ENCODE assay signal across 1 cellular context in the genomic region with DNA sequence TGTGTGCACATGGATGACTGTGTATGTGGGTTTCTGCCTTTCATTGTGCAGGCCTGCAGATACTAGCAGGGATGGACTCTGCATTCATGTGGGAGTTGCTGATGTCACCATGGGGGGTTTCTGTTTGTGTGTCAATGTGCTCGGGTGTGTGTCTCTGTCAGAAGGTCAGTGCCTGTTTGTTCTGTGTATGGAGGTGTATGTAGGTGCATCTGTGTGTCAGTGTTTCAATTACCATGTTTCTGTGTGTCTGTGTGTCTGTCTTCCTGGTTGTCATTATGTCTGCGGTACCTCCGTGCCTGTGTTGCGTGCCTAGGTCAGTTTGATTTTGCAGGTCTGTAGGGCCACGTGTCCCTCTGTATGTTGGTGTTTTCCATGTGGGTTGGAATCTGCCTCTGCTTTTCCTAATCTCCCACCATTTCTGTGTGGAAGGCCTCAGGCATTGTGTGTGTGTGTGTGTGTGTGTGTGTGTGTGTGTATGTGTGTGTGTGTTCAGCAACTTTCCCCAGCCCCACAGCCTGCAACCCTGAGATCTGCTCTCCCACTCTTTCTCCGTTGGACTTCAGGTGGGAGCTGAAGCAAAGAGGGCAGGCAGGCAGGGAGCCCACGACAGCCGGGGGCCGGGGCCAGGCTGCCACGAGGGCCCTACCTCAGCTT.
TF ChIP-seq lines count a peak whose summit lies in the region.

No MANE protein-coding gene starts in this region.

TF ChIP-seq in HEK293, 187 proteins besides CTCF, POLR2A, EP300 and RAD21 (continued from another document):
- TF ChIP-seq, protein P1, sequence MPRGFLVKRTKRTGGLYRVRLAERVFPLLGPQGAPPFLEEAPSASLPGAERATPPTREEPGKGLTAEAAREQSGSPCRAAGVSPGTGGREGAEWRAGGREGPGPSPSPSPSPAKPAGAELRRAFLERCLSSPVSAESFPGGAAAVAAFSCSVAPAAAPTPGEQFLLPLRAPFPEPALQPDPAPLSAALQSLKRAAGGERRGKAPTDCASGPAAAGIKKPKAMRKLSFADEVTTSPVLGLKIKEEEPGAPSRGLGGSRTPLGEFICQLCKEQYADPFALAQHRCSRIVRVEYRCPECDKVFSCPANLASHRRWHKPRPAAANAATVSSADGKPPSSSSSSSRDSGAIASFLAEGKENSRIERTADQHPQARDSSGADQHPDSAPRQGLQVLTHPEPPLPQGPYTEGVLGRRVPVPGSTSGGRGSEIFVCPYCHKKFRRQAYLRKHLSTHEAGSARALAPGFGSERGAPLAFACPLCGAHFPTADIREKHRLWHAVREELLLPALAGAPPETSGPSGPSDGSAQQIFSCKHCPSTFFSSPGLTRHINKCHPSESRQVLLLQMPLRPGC (tag by site-specific recombination; IDR thresholded peaks at IDR 0.05), result no peak
- TF ChIP-seq ZNF510 (tag by site-specific recombination; IDR thresholded peaks at IDR 0.05; ENCODE audit: insufficient replicate concordance) (no peak), ZNF157 (tag by site-specific recombination; IDR thresholded peaks at IDR 0.05) (no peak), REPIN1 (tag by site-specific recombination; IDR thresholded peaks at IDR 0.05; ENCODE audit: low read depth) (no peak)
TF ChIP-seq in HEK293: peak in this region for 25.
